In genomic region chr6:158474961-158475343, GRCh38 we compare ENCODE assay signal across 9 cellular contexts.
DNase-seq lines count a peak whose midpoint lies in the region; ATAC-seq and TF ChIP-seq lines count a peak whose summit lies in the region.
"Had no signal": no experiment of that assay in that cellular context is flagged by ENCODE, and none has a peak within 500 bp of the region (broad histone marks: within the 10 kb centered on the region; RNA-seq: fewer than 3 reads in every experiment).

No MANE protein-coding gene starts in this region.

- no peak overlapping the region for H3K4me3 ChIP-seq in foreskin fibroblast (ENCODE audit: low read depth in 1 of 2, low read length in 2 of 2)
- H3K4me3 ChIP-seq in coronary artery = no peak overlapping the region

- H3K27ac ChIP-seq in coronary artery = no peak overlapping the region

- no peak overlapping the region for H3K27ac Mint-ChIP-seq in activated CD4-positive, alpha-beta memory T cell treated with anti-CD3 and anti-CD28 coated beads, Interleukin-2, amount 10 ng/mL, durations not matched to agents 7 days and 5 days
- no peak overlapping the region for H3K27ac Mint-ChIP-seq in T-helper 17 cell

- no peaks in the 10 kb centered on the region for H3K27me3 Mint-ChIP-seq in activated CD4-positive, alpha-beta memory T cell treated with anti-CD3 and anti-CD28 coated beads, Interleukin-2, amount 10 ng/mL, durations not matched to agents 7 days and 5 days
- no peaks in the 10 kb centered on the region for H3K27me3 Mint-ChIP-seq in T-helper 17 cell

- no peaks in the 10 kb centered on the region for H3K9me3 ChIP-seq in T-helper 17 cell (ENCODE audit: control insufficient read depth, low read length, poor library complexity, severe bottlenecking)

- TF ChIP-seq CTCF in foreskin fibroblast (IDR thresholded peaks at IDR 0.05; ENCODE audit: low read depth, low read length) (no peak), coronary artery (IDR thresholded peaks at IDR 0.05) (no peak)

- peaks cover 3% of the 10 kb centered on the region for H3K36me3 Mint-ChIP-seq in activated CD4-positive, alpha-beta memory T cell treated with anti-CD3 and anti-CD28 coated beads, Interleukin-2, amount 10 ng/mL, durations not matched to agents 7 days and 5 days (ENCODE audit: low read depth)
- peaks cover 14% of the 10 kb centered on the region for H3K36me3 Mint-ChIP-seq in T-helper 17 cell (ENCODE audit: low read depth)

- DNase-seq in Caki2 (ENCODE audit: low read depth) (peak; percentile 41), NCI-H774 (lab: John Stamatoyannopoulos, UW) (peak; percentile 76), foreskin fibroblast (peak; percentile 56 to 63), coronary artery (ENCODE audit: low spot score) (no peak), NCI-H2196 (lab: John Stamatoyannopoulos, UW; ENCODE audit: unreplicated experiment) (no peak), T-helper 17 cell (no peak)
- no peak for DNase-seq in activated CD4-positive, alpha-beta memory T cell treated with anti-CD3 and anti-CD28 coated beads, Interleukin-2, amount 10 ng/mL, durations not matched to agents 7 days and 5 days
- DNase-seq: activated T-cell treated with anti-CD3 and anti-CD28 coated beads, Interleukin-2, amount 50 U/mL, for 4 hours had no signal

- in situ Hi-C loops in Caki2 (cut with HindIII; ENCODE audit: low pct_unique_long_range_greater_than_20kb, low sequenced_read_pairs) = no loop called here

- peak; percentile 8 for ATAC-seq in GM21737 (IDR thresholded peaks at IDR 0.05; ENCODE audit: unreplicated experiment)
- ATAC-seq in T-helper 17 cell = no peak
- ATAC-seq: activated T-cell treated with anti-CD3 and anti-CD28 coated beads, Interleukin-2, amount 50 U/mL, for 4 hours had no signal

- H3K4me1 Mint-ChIP-seq in activated CD4-positive, alpha-beta memory T cell treated with anti-CD3 and anti-CD28 coated beads, Interleukin-2, amount 10 ng/mL, durations not matched to agents 7 days and 5 days = no peaks in the 10 kb centered on the region
- H3K4me1 Mint-ChIP-seq in T-helper 17 cell = peaks cover 5% of the 10 kb centered on the region

- POLR2A ChIA-PET in activated CD4-positive, alpha-beta memory T cell treated with anti-CD3 and anti-CD28 coated beads, Interleukin-2, amount 10 ng/mL, durations not matched to agents 7 days and 5 days (lab: Charles Lee) = no interaction called here

- H3K4me3 Mint-ChIP-seq in activated CD4-positive, alpha-beta memory T cell treated with anti-CD3 and anti-CD28 coated beads, Interleukin-2, amount 10 ng/mL, durations not matched to agents 7 days and 5 days = no peak overlapping the region
- H3K4me3 Mint-ChIP-seq in T-helper 17 cell = no peak overlapping the region
- H3K4me3 Mint-ChIP-seq: activated T-cell treated with anti-CD3 and anti-CD28 coated beads, Interleukin-2, amount 50 U/mL, for 4 hours had no signal

- CTCF ChIA-PET in activated CD4-positive, alpha-beta memory T cell treated with anti-CD3 and anti-CD28 coated beads, Interleukin-2, amount 10 ng/mL, durations not matched to agents 7 days and 5 days (lab: Charles Lee) = no interaction called here

- peaks cover 2% of the 10 kb centered on the region for H3K9me3 Mint-ChIP-seq in activated CD4-positive, alpha-beta memory T cell treated with anti-CD3 and anti-CD28 coated beads, Interleukin-2, amount 10 ng/mL, durations not matched to agents 7 days and 5 days
- H3K9me3 Mint-ChIP-seq: activated T-cell treated with anti-CD3 and anti-CD28 coated beads, Interleukin-2, amount 50 U/mL, for 4 hours had no signal

Comparison
In these comparisons a context has a peak if more than half of its experiments do, and no peak if none do; other contexts are left out.
1. DNase-seq: peak in Caki2 (single experiment), NCI-H774 (single experiment) and foreskin fibroblast (2 of 2); none in coronary artery (single experiment), activated CD4-positive, alpha-beta memory T cell treated with anti-CD3 and anti-CD28 coated beads, Interleukin-2, amount 10 ng/mL, durations not matched to agents 7 days and 5 days (single experiment), NCI-H2196 (single experiment) and T-helper 17 cell (0 of 3).